ENCODE assay signal across 2 cellular contexts in the genomic region with DNA sequence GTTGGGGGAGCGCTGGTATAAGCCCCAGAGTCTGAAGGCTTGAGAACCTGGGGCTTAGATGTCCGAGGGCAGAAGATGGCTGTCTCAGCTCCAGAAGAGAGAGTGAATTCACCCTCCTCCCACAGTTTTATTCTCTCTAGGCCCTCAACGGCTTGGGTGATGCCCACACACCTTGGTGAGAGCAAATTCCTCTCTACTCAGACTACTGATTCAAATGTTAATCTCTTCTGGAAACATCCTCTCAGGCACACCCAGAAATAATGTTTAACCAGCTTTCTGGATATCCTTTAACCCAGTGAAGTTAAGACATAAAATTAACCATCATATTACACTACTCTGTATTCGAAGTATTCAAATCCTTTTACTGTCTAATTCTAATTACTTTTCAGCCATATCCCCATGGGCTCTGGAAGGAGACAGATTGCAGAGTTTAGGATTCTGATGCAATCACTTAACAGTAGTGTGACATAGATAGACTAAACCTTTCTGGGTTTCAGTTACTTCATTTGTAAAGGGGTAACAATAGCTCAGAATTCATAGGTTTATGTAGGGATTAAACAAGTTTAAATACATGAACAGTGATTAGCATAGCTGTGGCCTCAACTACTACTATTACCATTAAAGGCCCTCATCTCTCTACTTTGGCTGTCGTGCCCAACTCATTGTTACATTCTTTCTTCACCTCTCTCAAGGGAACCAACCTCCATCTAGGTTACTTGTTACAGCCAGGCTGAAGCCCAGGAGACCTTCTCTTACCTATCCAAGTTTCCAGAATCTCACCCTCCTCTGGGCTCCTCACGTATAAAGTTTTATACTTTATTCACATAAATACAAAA.
TF ChIP-seq lines count a peak whose summit lies in the region.

No MANE protein-coding gene starts in this region.

TF ChIP-seq in HCT116, 20 proteins besides CTCF, POLR2A, EP300 and RAD21:
- TF ChIP-seq TCF7L2 (IDR thresholded peaks at IDR 0.05; ENCODE audit: borderline replicate concordance, extremely low read depth, insufficient read depth, insufficient read length) (no peak), CEBPB (IDR thresholded peaks at IDR 0.05; ENCODE audit: low read depth) (peak; percentile 27; the same call in 1 of the 2 replicates)

TF ChIP-seq in K562, 482 proteins besides CTCF, POLR2A, EP300 and RAD21 (continues in another document):
- TF ChIP-seq FOXO4 (CRISPR knock-in tag; IDR thresholded peaks at IDR 0.05) (no peak), SMC3 (conservative IDR thresholded peaks at IDR 0.05; ENCODE audit: insufficient read depth, low read depth, low read length) (no peak), ZNF239 (CRISPR knock-in tag; IDR thresholded peaks at IDR 0.05) (peak; percentile 54), HOXB6 (CRISPR knock-in tag; IDR thresholded peaks at IDR 0.05; ENCODE audit: borderline replicate concordance) (no peak), HDAC1 (IDR thresholded peaks at IDR 0.05) (no peak), ZNF282 (CRISPR knock-in tag; IDR thresholded peaks at IDR 0.05) (no peak), NEUROD1 (IDR thresholded peaks at IDR 0.05; ENCODE audit: borderline replicate concordance, low read depth, low read length, partially characterized antibody) (no peak), BDP1 (IDR thresholded peaks at IDR 0.05; ENCODE audit: insufficient read depth, insufficient read length) (no peak), SIX5 (IDR thresholded peaks at IDR 0.05; ENCODE audit: borderline replicate concordance in 1 of 2, insufficient read depth in 1 of 2, low read depth in 1 of 2, low read length in 2 of 2) (no peak), BACH1 (tag; IDR thresholded peaks at IDR 0.05) (peak; percentile 72; the same call in 1 of the 2 replicates), KDM1A (IDR thresholded peaks at IDR 0.05) (no peak), SMAD3 (CRISPR knock-in tag; conservative IDR thresholded peaks at IDR 0.05) (0 out of 2 replicates have a peak, but pooled peaks have one; percentile 45), ZNF77 (CRISPR knock-in tag; IDR thresholded peaks at IDR 0.05) (no peak), ETV1 (tag; conservative IDR thresholded peaks at IDR 0.05; ENCODE audit: low read depth) (peak; percentile 41; the same call in 1 of the 2 replicates), ZNF696 (CRISPR knock-in tag; conservative IDR thresholded peaks at IDR 0.05) (no peak), FOXK2 (conservative IDR thresholded peaks at IDR 0.05 in 1 of 2, IDR thresholded peaks at IDR 0.05 in 1 of 2; ENCODE audit: low read depth in 2 of 2) (no peak), ILK (tag; IDR thresholded peaks at IDR 0.05; ENCODE audit: borderline replicate concordance, low read depth) (0 out of 2 replicates have a peak, but pooled peaks have one; percentile 29), PRMT5 (CRISPR knock-in tag; IDR thresholded peaks at IDR 0.05) (no peak), ARID1B (IDR thresholded peaks at IDR 0.05) (peak; percentile 19; the same call in 1 of the 2 replicates), TAL1 (IDR thresholded peaks at IDR 0.05) (no peak), KDM4B (IDR thresholded peaks at IDR 0.05; ENCODE audit: borderline replicate concordance in 2 of 2, low read depth in 1 of 2) (no peak), ZNF280A (IDR thresholded peaks at IDR 0.05; ENCODE audit: low read depth, partially characterized antibody) (no peak), IRF9 (tag; IDR thresholded peaks at IDR 0.05) (peak; percentile 76; the same call in 1 of the 2 replicates), ZNF79 (CRISPR knock-in tag; IDR thresholded peaks at IDR 0.05; ENCODE audit: low read depth) (no peak), ZBTB43 (CRISPR knock-in tag; IDR thresholded peaks at IDR 0.05) (no peak), PTRF (tag; IDR thresholded peaks at IDR 0.05) (0 out of 2 replicates have a peak, but pooled peaks have one; percentile 5), ILF3 (IDR thresholded peaks at IDR 0.05; ENCODE audit: borderline replicate concordance) (no peak), ESRRB (CRISPR knock-in tag; IDR thresholded peaks at IDR 0.05; ENCODE audit: borderline replicate concordance) (no peak), FOXP1 (CRISPR knock-in tag; IDR thresholded peaks at IDR 0.05) (no peak)
- TF ChIP-seq, protein P1, sequence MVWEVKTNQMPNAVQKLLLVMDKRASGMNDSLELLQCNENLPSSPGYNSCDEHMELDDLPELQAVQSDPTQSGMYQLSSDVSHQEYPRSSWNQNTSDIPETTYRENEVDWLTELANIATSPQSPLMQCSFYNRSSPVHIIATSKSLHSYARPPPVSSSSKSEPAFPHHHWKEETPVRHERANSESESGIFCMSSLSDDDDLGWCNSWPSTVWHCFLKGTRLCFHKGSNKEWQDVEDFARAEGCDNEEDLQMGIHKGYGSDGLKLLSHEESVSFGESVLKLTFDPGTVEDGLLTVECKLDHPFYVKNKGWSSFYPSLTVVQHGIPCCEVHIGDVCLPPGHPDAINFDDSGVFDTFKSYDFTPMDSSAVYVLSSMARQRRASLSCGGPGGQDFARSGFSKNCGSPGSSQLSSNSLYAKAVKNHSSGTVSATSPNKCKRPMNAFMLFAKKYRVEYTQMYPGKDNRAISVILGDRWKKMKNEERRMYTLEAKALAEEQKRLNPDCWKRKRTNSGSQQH (CRISPR knock-in tag; IDR thresholded peaks at IDR 0.05): no peak
- TF ChIP-seq, protein P2, sequence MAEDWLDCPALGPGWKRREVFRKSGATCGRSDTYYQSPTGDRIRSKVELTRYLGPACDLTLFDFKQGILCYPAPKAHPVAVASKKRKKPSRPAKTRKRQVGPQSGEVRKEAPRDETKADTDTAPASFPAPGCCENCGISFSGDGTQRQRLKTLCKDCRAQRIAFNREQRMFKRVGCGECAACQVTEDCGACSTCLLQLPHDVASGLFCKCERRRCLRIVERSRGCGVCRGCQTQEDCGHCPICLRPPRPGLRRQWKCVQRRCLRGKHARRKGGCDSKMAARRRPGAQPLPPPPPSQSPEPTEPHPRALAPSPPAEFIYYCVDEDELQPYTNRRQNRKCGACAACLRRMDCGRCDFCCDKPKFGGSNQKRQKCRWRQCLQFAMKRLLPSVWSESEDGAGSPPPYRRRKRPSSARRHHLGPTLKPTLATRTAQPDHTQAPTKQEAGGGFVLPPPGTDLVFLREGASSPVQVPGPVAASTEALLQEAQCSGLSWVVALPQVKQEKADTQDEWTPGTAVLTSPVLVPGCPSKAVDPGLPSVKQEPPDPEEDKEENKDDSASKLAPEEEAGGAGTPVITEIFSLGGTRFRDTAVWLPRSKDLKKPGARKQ (CRISPR knock-in tag; IDR thresholded peaks at IDR 0.05): 0 out of 2 replicates have a peak, but pooled peaks have one; percentile 20
- TF ChIP-seq, protein P3, sequence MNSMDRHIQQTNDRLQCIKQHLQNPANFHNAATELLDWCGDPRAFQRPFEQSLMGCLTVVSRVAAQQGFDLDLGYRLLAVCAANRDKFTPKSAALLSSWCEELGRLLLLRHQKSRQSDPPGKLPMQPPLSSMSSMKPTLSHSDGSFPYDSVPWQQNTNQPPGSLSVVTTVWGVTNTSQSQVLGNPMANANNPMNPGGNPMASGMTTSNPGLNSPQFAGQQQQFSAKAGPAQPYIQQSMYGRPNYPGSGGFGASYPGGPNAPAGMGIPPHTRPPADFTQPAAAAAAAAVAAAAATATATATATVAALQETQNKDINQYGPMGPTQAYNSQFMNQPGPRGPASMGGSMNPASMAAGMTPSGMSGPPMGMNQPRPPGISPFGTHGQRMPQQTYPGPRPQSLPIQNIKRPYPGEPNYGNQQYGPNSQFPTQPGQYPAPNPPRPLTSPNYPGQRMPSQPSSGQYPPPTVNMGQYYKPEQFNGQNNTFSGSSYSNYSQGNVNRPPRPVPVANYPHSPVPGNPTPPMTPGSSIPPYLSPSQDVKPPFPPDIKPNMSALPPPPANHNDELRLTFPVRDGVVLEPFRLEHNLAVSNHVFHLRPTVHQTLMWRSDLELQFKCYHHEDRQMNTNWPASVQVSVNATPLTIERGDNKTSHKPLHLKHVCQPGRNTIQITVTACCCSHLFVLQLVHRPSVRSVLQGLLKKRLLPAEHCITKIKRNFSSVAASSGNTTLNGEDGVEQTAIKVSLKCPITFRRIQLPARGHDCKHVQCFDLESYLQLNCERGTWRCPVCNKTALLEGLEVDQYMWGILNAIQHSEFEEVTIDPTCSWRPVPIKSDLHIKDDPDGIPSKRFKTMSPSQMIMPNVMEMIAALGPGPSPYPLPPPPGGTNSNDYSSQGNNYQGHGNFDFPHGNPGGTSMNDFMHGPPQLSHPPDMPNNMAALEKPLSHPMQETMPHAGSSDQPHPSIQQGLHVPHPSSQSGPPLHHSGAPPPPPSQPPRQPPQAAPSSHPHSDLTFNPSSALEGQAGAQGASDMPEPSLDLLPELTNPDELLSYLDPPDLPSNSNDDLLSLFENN (IDR thresholded peaks at IDR 0.05; ENCODE audit: low read depth in 2 of 2, low read length in 2 of 2): no peak
- TF ChIP-seq, protein P4, sequence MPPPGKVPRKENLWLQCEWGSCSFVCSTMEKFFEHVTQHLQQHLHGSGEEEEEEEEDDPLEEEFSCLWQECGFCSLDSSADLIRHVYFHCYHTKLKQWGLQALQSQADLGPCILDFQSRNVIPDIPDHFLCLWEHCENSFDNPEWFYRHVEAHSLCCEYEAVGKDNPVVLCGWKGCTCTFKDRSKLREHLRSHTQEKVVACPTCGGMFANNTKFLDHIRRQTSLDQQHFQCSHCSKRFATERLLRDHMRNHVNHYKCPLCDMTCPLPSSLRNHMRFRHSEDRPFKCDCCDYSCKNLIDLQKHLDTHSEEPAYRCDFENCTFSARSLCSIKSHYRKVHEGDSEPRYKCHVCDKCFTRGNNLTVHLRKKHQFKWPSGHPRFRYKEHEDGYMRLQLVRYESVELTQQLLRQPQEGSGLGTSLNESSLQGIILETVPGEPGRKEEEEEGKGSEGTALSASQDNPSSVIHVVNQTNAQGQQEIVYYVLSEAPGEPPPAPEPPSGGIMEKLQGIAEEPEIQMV (tag; conservative IDR thresholded peaks at IDR 0.05; ENCODE audit: low read depth): peak; percentile 4; the same call in 1 of the 2 replicates
